Comparison of ENCODE assay signal across 17 cellular contexts in the genomic region with DNA sequence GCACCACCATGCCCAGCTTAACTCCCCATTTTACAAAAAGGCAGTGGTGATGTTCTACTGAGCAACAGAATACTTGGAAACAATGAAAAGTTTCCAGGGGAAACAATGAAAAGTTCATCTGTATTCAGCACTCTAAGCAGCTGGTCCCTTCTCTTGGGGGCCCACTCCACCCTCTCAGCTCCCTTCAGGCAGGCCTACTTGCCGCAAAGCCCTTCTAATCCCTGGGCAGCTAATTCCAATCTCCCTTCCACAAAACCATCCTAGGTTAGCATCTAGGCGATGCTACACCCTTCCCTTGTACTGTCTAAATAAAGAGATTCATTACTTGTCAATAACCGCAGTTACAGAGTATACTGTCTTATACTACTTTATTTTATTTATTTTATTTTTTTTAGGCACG.
DNase-seq lines count a peak whose midpoint lies in the region; ATAC-seq, FAIRE-seq and TF ChIP-seq lines count a peak whose summit lies in the region.
"Had no signal": no experiment of that assay in that cellular context is flagged by ENCODE, and none has a peak within 500 bp of the region (broad histone marks: within the 10 kb centered on the region; RNA-seq: fewer than 3 reads in every experiment).

No MANE protein-coding gene starts in this region.

- no peak overlapping the region for H3K9ac ChIP-seq in K562 (ENCODE audit: insufficient read depth in 1 of 2, low read depth in 2 of 2, low read length in 2 of 2)
- H3K9ac ChIP-seq in neural progenitor cell = no peak overlapping the region

- TF ChIP-seq CTCF in CD14-positive monocyte (IDR thresholded peaks at IDR 0.05) = no peak
- no peak for TF ChIP-seq CTCF in D721Med (IDR thresholded peaks at IDR 0.05; ENCODE audit: insufficient read depth, missing control alignments)
- TF ChIP-seq CTCF in K562 (IDR thresholded peaks at IDR 0.05 in 2 of 3, conservative IDR thresholded peaks at IDR 0.05 in 1 of 3; ENCODE audit: insufficient read depth in 2 of 3, low read depth in 1 of 3, low read length in 3 of 3) = no peak
- no peak for TF ChIP-seq CTCF in neural progenitor cell (IDR thresholded peaks at IDR 0.05)

- H3K4me1 Mint-ChIP-seq in CD14-positive monocyte = peaks cover 16% of the 10 kb centered on the region
- H3K4me1 Mint-ChIP-seq in neural progenitor cell = peaks cover 29% of the 10 kb centered on the region
- H3K4me1 Mint-ChIP-seq in stimulated activated memory B cell treated with anti-CD40 and anti-IgM and Interleukin-4, amounts not matched to agents 10 μg/mL and 1 μg/mL and 100 μg/mL, for 72 hours = no peaks in the 10 kb centered on the region
- H3K4me1 Mint-ChIP-seq in activated naive CD8-positive, alpha-beta T cell treated with anti-CD3 and anti-CD28 coated beads for 36 hours = no peaks in the 10 kb centered on the region
- H3K4me1 Mint-ChIP-seq: H9 had no signal

- H3K27ac ChIP-seq in K562 (ENCODE audit: extremely low read depth, low read depth, low read length) = no peak overlapping the region
- no peak overlapping the region for H3K27ac ChIP-seq in neural progenitor cell
- H3K27ac ChIP-seq: A549, C4-2B had no signal

- DNase-seq in CD14-positive monocyte (ENCODE audit: low spot score) = no peak
- DNase-seq in D721Med (ENCODE audit: insufficient read length, low spot score) = peak; percentile 86
- no peak for DNase-seq in K562 (ENCODE audit: extremely low read depth in 1 of 4, low spot score in 3 of 4)
- peak; percentile 23 for DNase-seq in neural progenitor cell (ENCODE audit: low spot score)
- no peak for DNase-seq in activated CD4-positive, alpha-beta T cell treated with anti-CD3 and anti-CD28 coated beads, Interleukin-2, amount 50 U/mL, for 4 hours
- no peak for DNase-seq in activated naive CD8-positive, alpha-beta T cell treated with anti-CD3 and anti-CD28 coated beads for 36 hours
- DNase-seq: BE2C; CD8-positive, alpha-beta T cell; COR-L47; DMS53; GF-D8; GOT3; H9 had no signal

- peak overlapping the region in 5 of 7 donors; percentile 35 to 79 (median 71) for H3K27ac Mint-ChIP-seq in CD14-positive monocyte
- peak overlapping the region; percentile 34 for H3K27ac Mint-ChIP-seq in neural progenitor cell
- no peak overlapping the region for H3K27ac Mint-ChIP-seq in stimulated activated memory B cell treated with anti-CD40 and anti-IgM and Interleukin-4, amounts not matched to agents 10 μg/mL and 1 μg/mL and 100 μg/mL, for 72 hours
- no peak overlapping the region for H3K27ac Mint-ChIP-seq in activated naive CD8-positive, alpha-beta T cell treated with anti-CD3 and anti-CD28 coated beads for 36 hours
- H3K27ac Mint-ChIP-seq: CD8-positive, alpha-beta T cell had no signal

- H3K27me3 ChIP-seq in K562 (ENCODE audit: control insufficient read depth in 2 of 2, insufficient read depth in 2 of 2, low read length in 2 of 2) (no peaks in the 10 kb centered on the region; a peak in 1 of 5 replicates), neural progenitor cell (no peaks in the 10 kb centered on the region)
- H3K27me3 ChIP-seq: BE2C had no signal

- H3K4me3 Mint-ChIP-seq in CD14-positive monocyte (no peak overlapping the region), neural progenitor cell (no peak overlapping the region)
- no peak overlapping the region for H3K4me3 Mint-ChIP-seq in stimulated activated memory B cell treated with anti-CD40 and anti-IgM and Interleukin-4, amounts not matched to agents 10 μg/mL and 1 μg/mL and 100 μg/mL, for 72 hours
- no peak overlapping the region for H3K4me3 Mint-ChIP-seq in activated naive CD8-positive, alpha-beta T cell treated with anti-CD3 and anti-CD28 coated beads for 36 hours
- H3K4me3 Mint-ChIP-seq: CD8-positive, alpha-beta T cell; H9 had no signal

- no peak for TF ChIP-seq RAD21 in K562 (CRISPR knock-in tag; conservative IDR thresholded peaks at IDR 0.05 in 1 of 2, IDR thresholded peaks at IDR 0.05 in 1 of 2)

- no peak for TF ChIP-seq POLR2A in K562 (conservative IDR thresholded peaks at IDR 0.05)

- no peak overlapping the region for H3K4me2 ChIP-seq in K562 (ENCODE audit: insufficient read depth, low read length)
- no peak overlapping the region for H3K4me2 ChIP-seq in neural progenitor cell
- H3K4me2 ChIP-seq: A549 had no signal

- H4K20me1 ChIP-seq in K562 (replicated peaks; ENCODE audit: control insufficient read depth, insufficient read depth, low read length) (no peaks in the 10 kb centered on the region), neural progenitor cell (ENCODE audit: low read depth) (peaks cover 3% of the 10 kb centered on the region)

- H3K9me1 ChIP-seq in K562 (ENCODE audit: control insufficient read depth, insufficient read depth, low read length) = no peaks in the 10 kb centered on the region

- WGBS in K562 (ENCODE audit: insufficient coverage, low coverage, missing lambda C conversion rate) = 57% methylated on average over 4 of the region's 4 CpGs

- no peaks in the 10 kb centered on the region for H3K9me3 ChIP-seq in K562 (replicated peaks; ENCODE audit: control insufficient read depth, insufficient read depth, low read depth, low read length)
- H3K9me3 ChIP-seq in neural progenitor cell (ENCODE audit: low read depth) = no peaks in the 10 kb centered on the region
- H3K9me3 ChIP-seq: A549, BE2C had no signal

- POLR2A ChIA-PET in K562 (lab: Yijun Ruan, JAX) = interaction anchor here (0.6 kb wide), 1 partner anchor 1221 kb away, joined by 4 read pairs; no protein-coding TSS in a partner anchor

- H3F3A ChIP-seq in neural progenitor cell (ENCODE audit: low read depth) = peaks cover 23% of the 10 kb centered on the region

- peak; percentile 85 for FAIRE-seq in D721Med (lab: Jason Lieb, UNC)
- FAIRE-seq in K562 (lab: Jason Lieb, UNC) = peak; percentile 56
- FAIRE-seq: A549, GM19239 had no signal

- H3K9me3 Mint-ChIP-seq in CD14-positive monocyte (no peaks in the 10 kb centered on the region), neural progenitor cell (no peaks in the 10 kb centered on the region)
- H3K9me3 Mint-ChIP-seq in stimulated activated memory B cell treated with anti-CD40 and anti-IgM and Interleukin-4, amounts not matched to agents 10 μg/mL and 1 μg/mL and 100 μg/mL, for 72 hours = no peaks in the 10 kb centered on the region
- H3K9me3 Mint-ChIP-seq in activated naive CD8-positive, alpha-beta T cell treated with anti-CD3 and anti-CD28 coated beads for 36 hours = no peaks in the 10 kb centered on the region
- H3K9me3 Mint-ChIP-seq: CD8-positive, alpha-beta T cell; H9 had no signal

- H2AFZ ChIP-seq in K562 (ENCODE audit: low read depth, low read length) = no peak overlapping the region
- H2AFZ ChIP-seq in neural progenitor cell (replicated peaks) = no peak overlapping the region

- H3K79me2 ChIP-seq in K562 (ENCODE audit: control insufficient read depth, insufficient read depth, low read length) (no peaks in the 10 kb centered on the region), neural progenitor cell (ENCODE audit: low read depth) (no peaks in the 10 kb centered on the region)

- in situ Hi-C loops in K562 (cut with MboI) = no loop called here

- intact Hi-C loops in CD14-positive monocyte (cut with micrococcal nuclease) = loop anchor here in 1 of 2 donors (5.0 kb wide), 1 partner anchor 71 kb away; no protein-coding TSS in a partner anchor
- intact Hi-C loops in K562 (cut with micrococcal nuclease) = no loop called here

- no peak for ATAC-seq in K562
- no peak for ATAC-seq in stimulated activated memory B cell treated with anti-CD40 and anti-IgM and Interleukin-4, amounts not matched to agents 10 μg/mL and 1 μg/mL and 100 μg/mL, for 72 hours
- ATAC-seq: A549; CD8-positive, alpha-beta T cell had no signal

- BruUV-seq in K562 (replicated peaks; lab: Mats Ljungman, UMichigan) = no TSS peak

- H3K36me3 Mint-ChIP-seq in CD14-positive monocyte (peaks cover 45 to 71% of the 10 kb centered on the region in 2 donors), neural progenitor cell (peaks cover 33% of the 10 kb centered on the region)
- peaks cover 5% of the 10 kb centered on the region for H3K36me3 Mint-ChIP-seq in stimulated activated memory B cell treated with anti-CD40 and anti-IgM and Interleukin-4, amounts not matched to agents 10 μg/mL and 1 μg/mL and 100 μg/mL, for 72 hours
- no peaks in the 10 kb centered on the region for H3K36me3 Mint-ChIP-seq in activated naive CD8-positive, alpha-beta T cell treated with anti-CD3 and anti-CD28 coated beads for 36 hours

- CTCF ChIA-PET in K562 (lab: Yijun Ruan, JAX; ENCODE audit: low intra/inter-chr PET ratio) = no interaction called here

- no peaks in the 10 kb centered on the region for H3K27me3 Mint-ChIP-seq in CD14-positive monocyte (ENCODE audit: low read depth in 3 of 3)
- H3K27me3 Mint-ChIP-seq in neural progenitor cell (ENCODE audit: insufficient read depth, low read depth) = no peaks in the 10 kb centered on the region
- no peaks in the 10 kb centered on the region for H3K27me3 Mint-ChIP-seq in stimulated activated memory B cell treated with anti-CD40 and anti-IgM and Interleukin-4, amounts not matched to agents 10 μg/mL and 1 μg/mL and 100 μg/mL, for 72 hours
- no peaks in the 10 kb centered on the region for H3K27me3 Mint-ChIP-seq in activated naive CD8-positive, alpha-beta T cell treated with anti-CD3 and anti-CD28 coated beads for 36 hours

- H3K4me3 ChIP-seq in K562 (no peak overlapping the region), neural progenitor cell (no peak overlapping the region)
- H3K4me3 ChIP-seq: A549 had no signal

- H3K36me3 ChIP-seq in K562 (ENCODE audit: control insufficient read depth, insufficient read depth, low read length) (no peaks in the 10 kb centered on the region), neural progenitor cell (peaks cover 4% of the 10 kb centered on the region)
- H3K36me3 ChIP-seq: BE2C had no signal

- H3K4me1 ChIP-seq in K562 (replicated peaks in 1 of 2; ENCODE audit: control insufficient read depth in 2 of 2, insufficient read depth in 2 of 2, low read length in 2 of 2) = peaks cover 0 to 14% of the 10 kb centered on the region in 2 experiments; a peak in 1 of 5 replicates
- H3K4me1 ChIP-seq in neural progenitor cell = peaks cover 4% of the 10 kb centered on the region
- H3K4me1 ChIP-seq: A549 had no signal

- TF ChIP-seq EP300 in K562 (IDR thresholded peaks at IDR 0.05; ENCODE audit: low read length) = no peak

TF ChIP-seq in K562, 482 proteins besides CTCF, POLR2A, EP300 and RAD21 (continues in another document):
- TF ChIP-seq ILK (tag; IDR thresholded peaks at IDR 0.05; ENCODE audit: borderline replicate concordance, low read depth) (no peak), HIVEP1 (CRISPR knock-in tag; IDR thresholded peaks at IDR 0.05) (no peak), BRF1 (IDR thresholded peaks at IDR 0.05; ENCODE audit: borderline replicate concordance, extremely low read depth, insufficient read length) (no peak)
- TF ChIP-seq, protein P1, sequence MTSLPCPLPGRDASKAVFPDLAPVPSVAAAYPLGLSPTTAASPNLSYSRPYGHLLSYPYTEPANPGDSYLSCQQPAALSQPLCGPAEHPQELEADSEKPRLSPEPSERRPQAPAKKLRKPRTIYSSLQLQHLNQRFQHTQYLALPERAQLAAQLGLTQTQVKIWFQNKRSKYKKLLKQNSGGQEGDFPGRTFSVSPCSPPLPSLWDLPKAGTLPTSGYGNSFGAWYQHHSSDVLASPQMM (CRISPR knock-in tag; IDR thresholded peaks at IDR 0.05) = no peak

Comparison
In these comparisons a context has a peak if more than half of its experiments do, and no peak if none do; other contexts are left out.
1. DNase-seq: peak in D721Med (single experiment) and neural progenitor cell (single experiment); none in CD14-positive monocyte (single experiment), K562 (0 of 4), activated CD4-positive, alpha-beta T cell treated with anti-CD3 and anti-CD28 coated beads, Interleukin-2, amount 50 U/mL, for 4 hours (0 of 2) and activated naive CD8-positive, alpha-beta T cell treated with anti-CD3 and anti-CD28 coated beads for 36 hours (single experiment).
2. H3K27ac Mint-ChIP-seq: peak in CD14-positive monocyte (5 of 7) and neural progenitor cell (single experiment); none in stimulated activated memory B cell treated with anti-CD40 and anti-IgM and Interleukin-4, amounts not matched to agents 10 μg/mL and 1 μg/mL and 100 μg/mL, for 72 hours (single experiment) and activated naive CD8-positive, alpha-beta T cell treated with anti-CD3 and anti-CD28 coated beads for 36 hours (single experiment).